ENCODE assay signal across 12 cellular contexts in the genomic region with DNA sequence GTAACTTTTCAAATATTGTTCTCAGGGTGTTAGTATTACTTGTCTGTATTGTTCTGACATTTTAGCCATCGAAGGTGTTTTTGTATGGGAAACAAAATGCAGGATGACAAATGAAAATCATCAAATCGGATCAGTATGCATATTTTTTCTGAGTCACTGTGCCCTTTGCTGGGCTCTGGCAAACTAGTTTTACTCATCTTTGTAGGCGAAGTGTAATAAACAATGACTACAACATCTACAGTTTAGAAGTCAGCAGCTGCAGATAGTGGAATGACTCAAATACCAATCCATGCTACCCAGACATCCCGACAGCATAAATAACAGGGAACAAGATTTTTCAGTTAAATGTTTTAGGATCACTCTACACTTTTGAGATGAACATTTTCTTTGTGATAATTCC.
DNase-seq lines count a peak whose midpoint lies in the region; ATAC-seq and TF ChIP-seq lines count a peak whose summit lies in the region.
"Had no signal": no experiment of that assay in that cellular context is flagged by ENCODE, and none has a peak within 500 bp of the region (broad histone marks: within the 10 kb centered on the region; RNA-seq: fewer than 3 reads in every experiment).

No MANE protein-coding gene starts in this region.

- ATAC-seq in HG02610 (IDR thresholded peaks at IDR 0.05; ENCODE audit: unreplicated experiment): no peak
- ATAC-seq: activated naive CD8-positive, alpha-beta T cell treated with anti-CD3 and anti-CD28 coated beads, Interleukin-2, amount 50 U/mL, for 24 hours; sciatic nerve had no signal

- H3K4me3 ChIP-seq in WI38 (ENCODE audit: low read depth, low read length): peak overlapping the region; percentile 32
- no peak overlapping the region for H3K4me3 ChIP-seq in foreskin fibroblast (ENCODE audit: low read depth in 1 of 2, low read length in 2 of 2)

- peak; percentile 86 for DNase-seq in HCEC 1CT
- DNase-seq in foreskin fibroblast: peak; percentile 50 to 70
- no peak for DNase-seq in stimulated activated CD4-positive, alpha-beta T cell treated with anti-CD3 and anti-CD28 coated beads, Interleukin-2, amount 100 ng/mL, for 48 hours
- DNase-seq in NCI-H2081 (lab: John Stamatoyannopoulos, UW): no peak
- DNase-seq in midbrain (lab: John Stamatoyannopoulos, UW): no peak
- DNase-seq: activated naive CD8-positive, alpha-beta T cell treated with anti-CD3 and anti-CD28 coated beads, Interleukin-2, amount 50 U/mL, for 24 hours; activated T-cell treated with anti-CD3 and anti-CD28 coated beads for 4 hours; NCI-H2107; T-helper 1 cell had no signal

- no peak for TF ChIP-seq CTCF in WI38 (IDR thresholded peaks at IDR 0.05; ENCODE audit: low read depth, low read length)
- TF ChIP-seq CTCF in foreskin fibroblast (IDR thresholded peaks at IDR 0.05; ENCODE audit: low read depth, low read length): no peak

Comparison
In these comparisons a context has a peak if more than half of its experiments do, and no peak if none do; other contexts are left out.
1. DNase-seq: peak in HCEC 1CT (single experiment) and foreskin fibroblast (2 of 2); none in stimulated activated CD4-positive, alpha-beta T cell treated with anti-CD3 and anti-CD28 coated beads, Interleukin-2, amount 100 ng/mL, for 48 hours (0 of 2), NCI-H2081 (0 of 2) and midbrain (single experiment).